ENCODE assay signal across 10 cellular contexts in the genomic region with DNA sequence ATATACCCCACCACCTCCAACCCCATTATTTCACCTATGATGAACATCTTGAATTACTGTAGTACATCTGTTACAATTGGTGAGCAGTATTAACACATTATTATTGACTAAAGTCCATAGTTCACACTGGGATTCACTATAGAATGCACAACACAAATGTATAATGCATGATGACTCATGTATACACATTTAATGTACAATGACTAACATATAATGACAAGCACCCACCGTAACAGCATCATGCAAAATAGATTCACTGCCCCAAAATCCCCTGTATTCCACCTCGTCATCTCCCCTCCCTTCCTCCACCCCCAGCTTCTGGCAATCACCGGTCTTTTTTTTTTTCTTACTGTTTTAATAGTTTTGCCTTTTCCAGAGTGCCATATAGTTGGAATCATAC. TPM values are rescaled to one million over a fixed set of nuclear protein-coding genes. Genes with fewer than 3 reads are reported as not detected.
DNase-seq lines count a peak whose midpoint lies in the region; ATAC-seq, FAIRE-seq and TF ChIP-seq lines count a peak whose summit lies in the region.
"Had no signal": no experiment of that assay in that cellular context is flagged by ENCODE, and none has a peak within 500 bp of the region (broad histone marks: within the 10 kb centered on the region; RNA-seq: fewer than 3 reads in every experiment).

No MANE protein-coding gene starts in this region.

- no peaks in the 10 kb centered on the region for H3K79me2 ChIP-seq in endothelial cell of umbilical vein (ENCODE audit: control insufficient read depth, insufficient read depth, low read length)

- DNase-seq in GM18507 (ENCODE audit: extremely low spot score, insufficient read length, low read depth) (no peak), endothelial cell of umbilical vein (ENCODE audit: low read depth, low spot score) (no peak), DMS 273 (lab: John Stamatoyannopoulos, UW; ENCODE audit: unreplicated experiment) (no peak), psoas muscle (no peak), H54 (ENCODE audit: insufficient read length, low spot score) (no peak)

- CTCF ChIA-PET in endothelial cell of umbilical vein (lab: Charles Lee) = interaction anchor here (0.5 kb wide), 1 partner anchor 39 kb away, joined by 3 read pairs; no protein-coding TSS in a partner anchor

- no TSS peak for BruUV-seq in endothelial cell of umbilical vein (replicated peaks; lab: Mats Ljungman, UMichigan)

- no peak overlapping the region for H2AFZ ChIP-seq in endothelial cell of umbilical vein (ENCODE audit: low read depth, low read length)

- dilution Hi-C loops in endothelial cell of umbilical vein (cut with MboI; ENCODE audit: extremely low pct_ligation_motif_present, low sequenced_read_pairs) = loop anchor here (25.0 kb wide), 1 partner anchor 102 kb away; no protein-coding TSS in a partner anchor

- H3K36me3 ChIP-seq in endothelial cell of umbilical vein (ENCODE audit: control insufficient read depth in 2 of 2, extremely low read depth in 1 of 2, insufficient read depth in 2 of 2, low read length in 2 of 2) (no peaks in the 10 kb centered on the region), psoas muscle (ENCODE audit: insufficient read depth in 1 of 2, low read depth in 1 of 2) (no peaks in the 10 kb centered on the region)

- POLR2A ChIA-PET in endothelial cell of umbilical vein (lab: Charles Lee) = no interaction called here

- H3K4me2 ChIP-seq in endothelial cell of umbilical vein (ENCODE audit: insufficient read depth, low read length) = no peak overlapping the region

- no peak overlapping the region for H3K27ac ChIP-seq in endothelial cell of umbilical vein (ENCODE audit: insufficient read depth, low read depth, low read length)
- H3K27ac ChIP-seq in psoas muscle = no peak overlapping the region
- H3K27ac ChIP-seq: HL-60 had no signal

- no peak overlapping the region for H3K9ac ChIP-seq in endothelial cell of umbilical vein (replicated peaks; ENCODE audit: extremely low read depth, insufficient read depth, low read length)

- H3K4me3 ChIP-seq in endothelial cell of umbilical vein (replicated peaks in 1 of 3; ENCODE audit: insufficient read depth in 1 of 3, low read depth in 1 of 3, low read length in 3 of 3) = no peak overlapping the region
- no peak overlapping the region for H3K4me3 ChIP-seq in psoas muscle

- no peaks in the 10 kb centered on the region for H3K9me1 ChIP-seq in endothelial cell of umbilical vein (replicated peaks; ENCODE audit: control insufficient read depth, extremely low read depth, insufficient read depth, low read length)

- intact Hi-C loops in endothelial cell of umbilical vein (cut with micrococcal nuclease) (loop anchor here (5.0 kb wide), 1 partner anchor 78 kb away; no protein-coding TSS in a partner anchor), psoas muscle (cut with DNase I) (no loop called here)

- H4K20me1 ChIP-seq in endothelial cell of umbilical vein (replicated peaks; ENCODE audit: control insufficient read depth, extremely low read depth, insufficient read depth, low read length) = no peaks in the 10 kb centered on the region

- H3K9me3 ChIP-seq in endothelial cell of umbilical vein (replicated peaks; ENCODE audit: control insufficient read depth, insufficient read depth, low read length) = no peaks in the 10 kb centered on the region
- H3K9me3 ChIP-seq in psoas muscle = no peaks in the 10 kb centered on the region

- FAIRE-seq in GM18507 (lab: Jason Lieb, UNC) (peak; percentile 80), endothelial cell of umbilical vein (lab: Jason Lieb, UNC) (no peak), H54 (lab: Jason Lieb, UNC) (no peak)
- FAIRE-seq: colon had no signal

- WGBS in psoas muscle, 3 donors = 85 to 91% (median 90%) methylated on average over 3 of the region's 3 CpGs

- peaks cover 31% of the 10 kb centered on the region for H3K4me1 ChIP-seq in endothelial cell of umbilical vein (ENCODE audit: control insufficient read depth, extremely low read depth, insufficient read depth, low read length)
- no peaks in the 10 kb centered on the region for H3K4me1 ChIP-seq in psoas muscle

- TF ChIP-seq POLR2A in endothelial cell of umbilical vein (IDR thresholded peaks at IDR 0.05; ENCODE audit: low read depth, low read length) (no peak), H54 (IDR thresholded peaks at IDR 0.05; ENCODE audit: low read depth, low read length) (no peak)

- H3K27me3 ChIP-seq in endothelial cell of umbilical vein (ENCODE audit: control insufficient read depth in 2 of 2, insufficient read depth in 2 of 2, low read length in 2 of 2) (peaks cover 5 to 8% of the 10 kb centered on the region in 2 experiments), psoas muscle (ENCODE audit: insufficient read depth in 3 of 3, low read length in 2 of 3) (peaks cover 0 to 6% (median 3%) of the 10 kb centered on the region in 3 donors)

- TF ChIP-seq CTCF in endothelial cell of umbilical vein (IDR thresholded peaks at IDR 0.05; ENCODE audit: extremely low read depth in 1 of 2, insufficient read depth in 1 of 2, low read depth in 1 of 2, low read length in 2 of 2) (no peak), psoas muscle (IDR thresholded peaks at IDR 0.05) (no peak)

- ATAC-seq in GM21528 (IDR thresholded peaks at IDR 0.05; ENCODE audit: low FRiP score, unreplicated experiment) = peak; percentile 55
- peak; percentile 54 for ATAC-seq in HG03571 (IDR thresholded peaks at IDR 0.05; ENCODE audit: unreplicated experiment)
- ATAC-seq in GM19397 (IDR thresholded peaks at IDR 0.05; ENCODE audit: unreplicated experiment) = no peak
- ATAC-seq in psoas muscle = no peak

TF ChIP-seq in endothelial cell of umbilical vein, 7 proteins besides CTCF, POLR2A, EP300 and RAD21:
- TF ChIP-seq JUN (IDR thresholded peaks at IDR 0.05; ENCODE audit: borderline replicate concordance, insufficient read depth, insufficient read length, low read depth) (peak; percentile 27), MYC (IDR thresholded peaks at IDR 0.05; ENCODE audit: low read depth, low read length) (no peak), FOS (IDR thresholded peaks at IDR 0.05; ENCODE audit: borderline replicate concordance, insufficient read depth, low read length) (no peak)

RNA-seq across cellular contexts. Expression of gene NEK6, which starts 47.1 kb away (rescaled TPM):
- total RNA-seq in endothelial cell of umbilical vein (65.9 and 67.1 TPM in 2 replicates), psoas muscle (10 to 100 TPM in 2 of 4 donors, 1 to 10 TPM in 2; 5.3 to 16.0 (median 9.7) TPM)
- polyA plus RNA-seq in endothelial cell of umbilical vein (64.3 and 96.1 TPM in 2 replicates), psoas muscle (1 to 10 TPM; 2.0 to 4.7 (median 4.2) TPM)
- 77.1 and 88.2 TPM in 2 replicates for polyA plus RNA-seq in endothelial cell of umbilical vein (2011; cell fraction: cytosol; rRNA removed)
- polyA plus RNA-seq in endothelial cell of umbilical vein (2011; cell fraction: nucleus; rRNA removed) = 79.5 and 84.6 TPM in 2 replicates
- 62.6 and 78.9 TPM in 2 replicates for polyA plus RNA-seq in endothelial cell of umbilical vein (2012)
- 111 and 153 TPM in 2 replicates for polyA minus RNA-seq in endothelial cell of umbilical vein
- polyA minus RNA-seq in endothelial cell of umbilical vein (2011; cell fraction: cytosol; rRNA and poly(A)+ RNA removed) = 5.1 TPM
- 48.7 and 63.7 TPM in 2 replicates for polyA minus RNA-seq in endothelial cell of umbilical vein (2011; cell fraction: nucleus; rRNA and poly(A)+ RNA removed)

Comparison
In these comparisons a context has a peak if more than half of its experiments do, and no peak if none do; other contexts are left out.
1. ATAC-seq: peak in GM21528 (single experiment) and HG03571 (single experiment); none in GM19397 (single experiment) and psoas muscle (0 of 4).